ENCODE assay signal across 7 cellular contexts in the genomic region with DNA sequence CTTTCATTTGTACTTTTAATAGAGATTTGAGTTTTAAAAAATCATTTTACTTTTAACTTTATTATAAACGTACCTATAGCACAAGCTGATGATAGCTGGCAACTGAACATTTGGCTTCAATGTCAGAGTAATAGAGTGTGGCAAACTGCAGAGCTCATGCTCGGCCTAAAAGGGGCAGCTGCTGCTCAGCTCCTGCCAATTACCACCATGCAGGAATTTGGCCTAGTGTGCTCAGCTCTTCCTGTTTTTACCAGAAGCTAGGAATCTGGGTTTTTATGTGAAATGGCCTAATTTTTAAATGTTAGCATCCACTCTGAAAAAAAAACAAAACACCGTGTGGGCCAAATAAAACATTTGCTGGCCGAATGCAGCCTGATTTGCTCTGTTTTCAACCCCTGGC. TPM values are rescaled to one million over a fixed set of nuclear protein-coding genes. Genes with fewer than 3 reads are reported as not detected.
DNase-seq lines count a peak whose midpoint lies in the region; ATAC-seq and TF ChIP-seq lines count a peak whose summit lies in the region.

No MANE protein-coding gene starts in this region.

- H3K27ac ChIP-seq in OCI-LY7 (ENCODE audit: low read depth, low read length, poor library complexity, severe bottlenecking) (peak overlapping the region; percentile 84), osteoblast (ENCODE audit: low read depth, low read length) (peak overlapping the region; percentile 95)

- H3K9me3 ChIP-seq in OCI-LY7 (ENCODE audit: low read length) (no peaks in the 10 kb centered on the region), osteoblast (ENCODE audit: low read depth, low read length) (no peaks in the 10 kb centered on the region)

- CTCF ChIA-PET in OCI-LY7 (lab: Charles Lee; ENCODE audit: unreplicated experiment): interaction anchor here (1.3 kb wide), 1 partner anchor 117 kb away, joined by 3 read pairs; no protein-coding TSS in a partner anchor

- H3K27me3 Mint-ChIP-seq in effector memory CD8-positive, alpha-beta T cell: no peaks in the 10 kb centered on the region

- no peak for ATAC-seq in effector memory CD8-positive, alpha-beta T cell (replicated peaks)
- no peak for ATAC-seq in GM19452 (IDR thresholded peaks at IDR 0.05; ENCODE audit: unreplicated experiment)

- no peak for TF ChIP-seq CTCF in OCI-LY7 (conservative IDR thresholded peaks at IDR 0.05; ENCODE audit: low read length)
- no peak for TF ChIP-seq CTCF in osteoblast (IDR thresholded peaks at IDR 0.05; ENCODE audit: extremely low read depth, low read depth, low read length)

- H3K4me2 ChIP-seq in OCI-LY7 (ENCODE audit: low read length): peak overlapping the region; percentile 93
- H3K4me2 ChIP-seq in osteoblast (ENCODE audit: insufficient read depth, low read length): peak overlapping the region; percentile 87

- H3K36me3 ChIP-seq in OCI-LY7 (ENCODE audit: insufficient read depth, low read length) (peaks cover 18% of the 10 kb centered on the region), osteoblast (ENCODE audit: insufficient read depth, low read length) (peaks cover 11% of the 10 kb centered on the region)

- H3K36me3 Mint-ChIP-seq in effector memory CD8-positive, alpha-beta T cell (ENCODE audit: insufficient read depth): peaks cover 30% of the 10 kb centered on the region

- H3K9me2 ChIP-seq in OCI-LY7 (ENCODE audit: insufficient read depth, low read length): no peaks in the 10 kb centered on the region

- H3K4me3 ChIP-seq in OCI-LY7 (ENCODE audit: low read depth, low read length, poor library complexity, severe bottlenecking): peak overlapping the region; percentile 88
- peak overlapping the region; percentile 98 for H3K4me3 ChIP-seq in osteoblast (ENCODE audit: insufficient read depth, low read length)

- peak overlapping the region; percentile 89 to 94 for H3K27ac Mint-ChIP-seq in effector memory CD8-positive, alpha-beta T cell

- DNase-seq in GM03348 (ENCODE audit: low spot score) (peak; percentile 71), OCI-LY7 (ENCODE audit: low spot score) (no peak), osteoblast (ENCODE audit: insufficient read length, low spot score, missing footprints) (peak; percentile 63), SHP77 (lab: John Stamatoyannopoulos, UW) (no peak), HUDEP-2 (lab: John Stamatoyannopoulos, UW; ENCODE audit: unreplicated experiment in 76 of 76) (no peak)
- DNase-seq in effector memory CD8-positive, alpha-beta T cell: no peak

- peak overlapping the region; percentile 81; the same call in 1 of the 2 replicates for H2AFZ ChIP-seq in OCI-LY7 (ENCODE audit: low read length)
- peak overlapping the region; percentile 49 for H2AFZ ChIP-seq in osteoblast (ENCODE audit: low read length)

- peaks cover 28 to 41% of the 10 kb centered on the region in 2 donors for H3K4me1 Mint-ChIP-seq in effector memory CD8-positive, alpha-beta T cell (ENCODE audit: low read depth in 2 of 2)

- H3K9me3 Mint-ChIP-seq in effector memory CD8-positive, alpha-beta T cell: no peaks in the 10 kb centered on the region

- H3K79me2 ChIP-seq in OCI-LY7 (ENCODE audit: insufficient read depth, low read depth, low read length): peaks cover 47% of the 10 kb centered on the region
- H3K79me2 ChIP-seq in osteoblast (ENCODE audit: insufficient read depth, low read length): peaks cover 71% of the 10 kb centered on the region

- peak overlapping the region; percentile 78 to 93 for H3K4me3 Mint-ChIP-seq in effector memory CD8-positive, alpha-beta T cell

- intact Hi-C loops in OCI-LY7 (cut with micrococcal nuclease; ENCODE audit: unreplicated experiment): loop anchor here (2.0 to 10.0 kb wide), 3 partner anchors 137 to 453 kb away; a partner anchor contains a TSS

- POLR2A ChIA-PET in OCI-LY7 (lab: Charles Lee): interaction anchor here (0.6 to 5.0 kb wide), 7 partner anchors 8 to 450 kb away, joined by 3 to 54 read pairs (median 7); a partner anchor contains a TSS

- H3K27me3 ChIP-seq in osteoblast (ENCODE audit: insufficient read depth, low read length): no peaks in the 10 kb centered on the region

- no peaks in the 10 kb centered on the region for H4K20me1 ChIP-seq in OCI-LY7 (ENCODE audit: insufficient read depth, low read length)
- no peaks in the 10 kb centered on the region for H4K20me1 ChIP-seq in osteoblast (ENCODE audit: insufficient read depth, low read length)

- no TSS peak for BruUV-seq in OCI-LY7 (replicated peaks; lab: Mats Ljungman, UMichigan)

- H3K4me1 ChIP-seq in OCI-LY7 (ENCODE audit: insufficient read depth, low read length, poor library complexity, severe bottlenecking) (peaks cover 35% of the 10 kb centered on the region), osteoblast (ENCODE audit: insufficient read depth, low read length) (peaks cover 41% of the 10 kb centered on the region)

RNA-seq across cellular contexts. Expression of a gene that starts 1.8 kb away (rescaled TPM):
- total RNA-seq in OCI-LY7 (2014; rRNA removed; shearing (Covaris generic)): 21.6 and 25.8 TPM in 2 replicates
- total RNA-seq in OCI-LY7 (2022): 37.0 and 48.1 TPM in 2 replicates
- 30.4 and 30.6 TPM in 2 replicates for total RNA-seq in osteoblast

RNA-seq across cellular contexts. Expression of a gene that starts 2.0 kb away (rescaled TPM):
- 42.4 and 46.3 TPM in 2 replicates for total RNA-seq in OCI-LY7 (2014; rRNA removed; shearing (Covaris generic))
- 74.6 and 86.1 TPM in 2 replicates for total RNA-seq in OCI-LY7 (2022)
- total RNA-seq in osteoblast: 37.1 and 41.3 TPM in 2 replicates

RNA-seq across cellular contexts. Expression of a gene that starts 13.3 kb away (rescaled TPM):
- 0.36 and 1.1 TPM in 2 replicates for total RNA-seq in OCI-LY7 (2014; rRNA removed; shearing (Covaris generic))
- total RNA-seq in OCI-LY7 (2022) (2.5 and 2.6 TPM in 2 replicates), osteoblast (under 0.01 TPM in 2 replicates)

Comparison
In these comparisons a context has a peak if more than half of its experiments do, and no peak if none do; other contexts are left out.
1. DNase-seq: peak in GM03348 (single experiment) and osteoblast (single experiment); none in OCI-LY7 (single experiment), effector memory CD8-positive, alpha-beta T cell (0 of 3), SHP77 (0 of 2) and HUDEP-2 (0 of 76).